1 cellular context compared by ENCODE assay signal in genomic region chr10:103545771-103546281, GRCh38.
TF ChIP-seq lines count a peak whose summit lies in the region.

No MANE protein-coding gene starts in this region.

TF ChIP-seq in H1, 55 proteins besides CTCF, POLR2A, EP300 and RAD21:
- TF ChIP-seq SIN3A (conservative IDR thresholded peaks at IDR 0.05 in 1 of 2, IDR thresholded peaks at IDR 0.05 in 1 of 2; ENCODE audit: low read depth in 1 of 2, low read length in 2 of 2) = no peak
- TF ChIP-seq FOSL1 (IDR thresholded peaks at IDR 0.05; ENCODE audit: insufficient read depth, low read depth, low read length) = no peak
- no peak for TF ChIP-seq CHD1 (IDR thresholded peaks at IDR 0.05; ENCODE audit: low read depth, low read length)
- TF ChIP-seq MAFK (IDR thresholded peaks at IDR 0.05; ENCODE audit: low read depth, low read length) = no peak
- TF ChIP-seq CREB1 (IDR thresholded peaks at IDR 0.05) = no peak
- no peak for TF ChIP-seq POU5F1 (IDR thresholded peaks at IDR 0.05; ENCODE audit: low read depth, low read length)
- TF ChIP-seq BACH1 (IDR thresholded peaks at IDR 0.05; ENCODE audit: low read length) = no peak
- no peak for TF ChIP-seq TBP (IDR thresholded peaks at IDR 0.05; ENCODE audit: low read depth, low read length)
- TF ChIP-seq JUN (IDR thresholded peaks at IDR 0.05; ENCODE audit: low read depth, low read length) = no peak
- no peak for TF ChIP-seq RFX5 (IDR thresholded peaks at IDR 0.05; ENCODE audit: borderline replicate concordance, low read depth, low read length)
